In genomic region chr6:84648444-84648843, GRCh38 we compare ENCODE assay signal across 27 cellular contexts.
"Had no signal": no experiment of that assay in that cellular context is flagged by ENCODE, and none has a peak within 500 bp of the region (broad histone marks: within the 10 kb centered on the region; RNA-seq: fewer than 3 reads in every experiment).

No MANE protein-coding gene starts in this region.

- H3K27ac ChIP-seq: lower lobe of right lung, parathyroid adenoma, psoas muscle, right lobe of liver, tibial nerve, uterus had no signal

- H3K79me2 ChIP-seq: parathyroid adenoma had no signal

- H3K4me1 Mint-ChIP-seq: naive thymus-derived CD8-positive, alpha-beta T cell; neural crest cell; stimulated activated memory B cell treated with anti-CD40 and anti-IgM and Interleukin-4, amounts not matched to agents 10 μg/mL and 1 μg/mL and 100 μg/mL, for 72 hours; stimulated activated naive CD8-positive, alpha-beta T cell treated with anti-CD3 and anti-CD28 coated beads, Interleukin-15, amount 100 ng/mL, for 72 hours had no signal

- H3K4me3 Mint-ChIP-seq: naive thymus-derived CD8-positive, alpha-beta T cell; nephron; neural crest cell; stimulated activated memory B cell treated with anti-CD40 and anti-IgM and Interleukin-4, amounts not matched to agents 10 μg/mL and 1 μg/mL and 100 μg/mL, for 72 hours; stimulated activated naive CD8-positive, alpha-beta T cell treated with anti-CD3 and anti-CD28 coated beads, Interleukin-15, amount 100 ng/mL, for 72 hours; type B pancreatic cell had no signal

- H2AFZ ChIP-seq: parathyroid adenoma had no signal

- H3K4me3 ChIP-seq: lower lobe of right lung, psoas muscle, right lobe of liver, smooth muscle cell, tibial nerve, uterus had no signal

- H3K36me3 ChIP-seq: lower lobe of right lung, right lobe of liver, tibial nerve, uterus had no signal

- H3K27me3 ChIP-seq: right lobe of liver, tibial nerve, uterus had no signal

- H3K4me1 ChIP-seq: lower lobe of right lung, parathyroid adenoma, psoas muscle, right lobe of liver, tibial nerve, uterus had no signal

- FAIRE-seq: keratinocyte had no signal

- H3K4me2 ChIP-seq: smooth muscle cell had no signal

- H3K27me3 Mint-ChIP-seq: naive thymus-derived CD8-positive, alpha-beta T cell; stimulated activated memory B cell treated with anti-CD40 and anti-IgM and Interleukin-4, amounts not matched to agents 10 μg/mL and 1 μg/mL and 100 μg/mL, for 72 hours; stimulated activated naive CD8-positive, alpha-beta T cell treated with anti-CD3 and anti-CD28 coated beads, Interleukin-15, amount 100 ng/mL, for 72 hours had no signal

- H3K27ac Mint-ChIP-seq: naive thymus-derived CD8-positive, alpha-beta T cell; nephron; stimulated activated memory B cell treated with anti-CD40 and anti-IgM and Interleukin-4, amounts not matched to agents 10 μg/mL and 1 μg/mL and 100 μg/mL, for 72 hours; stimulated activated naive CD8-positive, alpha-beta T cell treated with anti-CD3 and anti-CD28 coated beads, Interleukin-15, amount 100 ng/mL, for 72 hours; type B pancreatic cell had no signal

- DNase-seq: hippocampal formation; kidney glomerular epithelial cell; left cardiac atrium; lower lobe of right lung; mammary epithelial cell; mesenchymal stem cell; naive thymus-derived CD8-positive, alpha-beta T cell; nucleus accumbens; psoas muscle; right lobe of liver; stimulated activated CD4-positive, alpha-beta T cell treated with anti-CD3 and anti-CD28 coated beads, Interleukin-1b, Interleukin-23, amount 100 ng/mL, for 48 hours; stimulated activated CD4-positive, alpha-beta T cell treated with anti-CD3 and anti-CD28 coated beads, Interleukin-2, amount 100 ng/mL, for 48 hours; stimulated activated CD4-positive, alpha-beta T cell treated with anti-CD3 and anti-CD28 coated beads, Interleukin-4, amount 100 ng/mL, for 4 hours; stimulated activated CD8-positive, alpha-beta memory T cell treated with anti-CD3 and anti-CD28 coated beads, Interleukin-4, amount 100 ng/mL, for 48 hours; stimulated activated naive CD4-positive, alpha-beta T cell treated with Interleukin-2 at 50 U/mL for 16 hours; stimulated activated naive CD8-positive, alpha-beta T cell treated with anti-CD3 and anti-CD28 coated beads, Interleukin-15, amount 100 ng/mL, for 72 hours; substantia nigra; uterus had no signal

- ATAC-seq: left cardiac atrium; left lobe of liver; lower lobe of right lung; naive thymus-derived CD8-positive, alpha-beta T cell; psoas muscle; right lobe of liver; stimulated activated memory B cell treated with anti-CD40 and anti-IgM and Interleukin-4, amounts not matched to agents 10 μg/mL and 1 μg/mL and 100 μg/mL, for 72 hours; stimulated activated naive CD8-positive, alpha-beta T cell treated with anti-CD3 and anti-CD28 coated beads, Interleukin-15, amount 100 ng/mL, for 72 hours had no signal

- H3K36me3 Mint-ChIP-seq: naive thymus-derived CD8-positive, alpha-beta T cell; stimulated activated memory B cell treated with anti-CD40 and anti-IgM and Interleukin-4, amounts not matched to agents 10 μg/mL and 1 μg/mL and 100 μg/mL, for 72 hours; type B pancreatic cell had no signal

- H3K9me3 ChIP-seq: lower lobe of right lung, psoas muscle, right lobe of liver, tibial nerve, uterus had no signal

- H3K9ac ChIP-seq: parathyroid adenoma had no signal

- H3K9me3 Mint-ChIP-seq: nephron; stimulated activated memory B cell treated with anti-CD40 and anti-IgM and Interleukin-4, amounts not matched to agents 10 μg/mL and 1 μg/mL and 100 μg/mL, for 72 hours; type B pancreatic cell had no signal
